ENCODE assay signal across 18 cellular contexts in the genomic region with DNA sequence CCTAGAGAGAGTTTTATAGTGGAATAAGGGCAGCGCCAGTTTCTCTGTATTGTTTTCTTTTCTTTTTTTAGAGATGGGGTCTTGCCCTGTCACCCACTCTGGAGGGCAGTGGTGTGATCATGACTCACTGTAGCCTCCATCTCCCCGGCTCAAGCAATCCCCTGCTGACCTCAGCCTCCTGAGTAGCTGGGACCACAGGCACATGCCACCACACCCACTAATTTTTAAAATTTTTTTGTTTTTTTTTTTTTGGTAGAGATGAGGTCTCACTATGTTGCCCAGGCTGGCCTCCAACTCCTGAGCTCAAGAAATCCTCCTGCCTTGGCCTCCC.
"Had no signal": no experiment of that assay in that cellular context is flagged by ENCODE, and none has a peak within 500 bp of the region (broad histone marks: within the 10 kb centered on the region; RNA-seq: fewer than 3 reads in every experiment).

No MANE protein-coding gene starts in this region.

- H3K4me1 ChIP-seq: parathyroid adenoma, right lobe of liver, thyroid gland had no signal

- ATAC-seq: body of pancreas; esophagus mucosa; heart right ventricle; naive thymus-derived CD8-positive, alpha-beta T cell; stimulated activated naive B cell treated with anti-CD40 and anti-IgM and Interleukin-4, amounts not matched to agents 10 μg/mL and 1 μg/mL and 100 μg/mL, for 72 hours; WTC11 had no signal

- H3K36me3 ChIP-seq: heart right ventricle, neutrophil, right lobe of liver, thyroid gland had no signal

- H3K4me3 ChIP-seq: body of pancreas, coronary artery, heart right ventricle, right lobe of liver, thyroid gland had no signal

- H3K27ac ChIP-seq: body of pancreas, coronary artery, heart right ventricle, neutrophil, parathyroid adenoma, right lobe of liver, thyroid gland had no signal

- H3K79me2 ChIP-seq: parathyroid adenoma had no signal

- H2AFZ ChIP-seq: parathyroid adenoma had no signal

- H3K27me3 ChIP-seq: body of pancreas, heart right ventricle, neutrophil, right lobe of liver, thyroid gland had no signal

- H3K9ac ChIP-seq: parathyroid adenoma had no signal

- DNase-seq: activated CD4-positive, alpha-beta memory T cell treated with anti-CD3 and anti-CD28 coated beads for 36 hours; activated CD4-positive, alpha-beta T cell treated with anti-CD3 and anti-CD28 coated beads for 4 hours; activated naive CD4-positive, alpha-beta T cell; activated naive CD8-positive, alpha-beta T cell treated with anti-CD3 and anti-CD28 coated beads for 36 hours; body of pancreas; effector CD4-positive, alpha-beta T cell; heart right ventricle; mesendoderm; naive thymus-derived CD8-positive, alpha-beta T cell; right lobe of liver; stimulated activated CD4-positive, alpha-beta T cell treated with anti-CD3 and anti-CD28 coated beads, Interleukin-4, amount 100 ng/mL, for 4 hours; stimulated activated naive B cell treated with anti-CD40 and anti-IgM and Interleukin-4, amounts not matched to agents 10 μg/mL and 1 μg/mL and 100 μg/mL, for 72 hours; thyroid gland had no signal

- H3K9me3 ChIP-seq: body of pancreas, heart right ventricle, neutrophil, right lobe of liver, thyroid gland had no signal
